Comparison of ENCODE assay signal across 8 cellular contexts in the genomic region with DNA sequence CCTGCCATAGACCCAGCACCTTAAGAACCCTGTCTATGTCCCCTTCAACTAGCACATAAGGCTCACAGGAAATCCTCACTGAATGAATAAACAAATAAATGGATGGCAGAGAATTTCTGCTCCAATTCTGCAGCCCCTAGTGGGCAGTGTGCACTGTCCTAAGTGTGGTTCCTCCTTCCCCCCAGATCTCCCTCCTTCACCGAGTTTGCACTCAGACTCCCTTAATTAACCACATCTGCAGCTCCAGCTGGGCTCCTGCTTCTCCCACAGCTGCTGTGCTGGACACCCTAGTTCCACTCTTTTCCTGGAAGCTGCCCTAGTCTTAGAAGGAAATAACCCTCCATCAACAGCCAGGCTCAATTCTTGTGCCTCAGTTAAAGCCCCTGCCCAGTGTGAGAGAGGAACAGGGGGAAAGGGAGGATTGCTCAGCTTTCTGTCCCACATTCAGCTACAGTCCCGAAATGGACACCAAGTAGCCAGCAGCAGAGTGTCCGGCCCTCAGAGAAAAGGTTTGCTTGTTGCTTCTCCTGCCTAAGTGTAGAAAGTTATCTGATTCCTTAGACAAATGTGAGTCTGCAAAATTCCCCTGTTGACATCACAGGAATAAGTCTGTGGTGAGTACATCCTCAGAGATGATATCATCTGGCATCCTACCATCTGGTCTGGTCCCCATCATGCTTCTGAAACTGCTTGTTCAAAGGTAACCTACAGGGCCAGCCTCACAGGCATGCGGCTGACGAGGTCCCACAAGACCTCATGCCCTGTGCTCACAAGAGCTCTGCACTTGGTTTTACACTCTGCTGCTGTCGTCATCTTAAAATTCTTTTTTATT. TPM values are rescaled to one million over a fixed set of nuclear protein-coding genes. Genes with fewer than 3 reads are reported as not detected.
A peak's percentile ranks its signal among the peaks of the same experiment; 100 is the strongest.
DNase-seq lines count a peak whose midpoint lies in the region; ATAC-seq and TF ChIP-seq lines count a peak whose summit lies in the region.

No MANE protein-coding gene starts in this region.

- ATAC-seq in DND-41 (ENCODE audit: insufficient read depth, low read depth) (peak; percentile 81), GM21423 (IDR thresholded peaks at IDR 0.05; ENCODE audit: unreplicated experiment) (peak; percentile 40), lower lobe of right lung (peak in 1 of 2 donors; percentile 51)
- peak; percentile 97 for ATAC-seq in activated naive CD8-positive, alpha-beta T cell treated with anti-CD3 and anti-CD28 coated beads, Interleukin-2, amount 50 U/mL, for 24 hours

- H3K9ac ChIP-seq in DND-41 (ENCODE audit: low read depth, low read length), result no peak overlapping the region

- DNase-seq in DND-41, result peak; percentile 32
- peak; percentile 25 for DNase-seq in NCI-H524 treated with DMSO at 0.1 percent for 48 hours (lab: John Stamatoyannopoulos, UW)
- peak; percentile 45 for DNase-seq in activated naive CD8-positive, alpha-beta T cell treated with anti-CD3 and anti-CD28 coated beads, Interleukin-2, amount 50 U/mL, for 24 hours
- no peak for DNase-seq in lower lobe of right lung
- no peak for DNase-seq in globus pallidus (ENCODE audit: low spot score)
- DNase-seq in adrenal gland, result no peak
- no peak for DNase-seq in esophagus squamous epithelium (lab: John Stamatoyannopoulos, UW)

- intact Hi-C loops in lower lobe of right lung (cut with DNase I), result no loop called here
- intact Hi-C loops in adrenal gland (cut with DNase I), result no loop called here
- intact Hi-C loops in esophagus squamous epithelium (cut with DNase I), result no loop called here

- no peak overlapping the region for H3K4me2 ChIP-seq in DND-41 (ENCODE audit: insufficient read depth, low read length)

- H3K27ac ChIP-seq in DND-41 (ENCODE audit: low read length) (no peak overlapping the region), lower lobe of right lung (no peak overlapping the region), adrenal gland (no peak overlapping the region), esophagus squamous epithelium (no peak overlapping the region)

- H2AFZ ChIP-seq in DND-41 (ENCODE audit: low read depth, low read length), result no peak overlapping the region

- no peaks in the 10 kb centered on the region for H4K20me1 ChIP-seq in DND-41 (ENCODE audit: insufficient read depth, low read length)

- H3K9me3 ChIP-seq in DND-41 (ENCODE audit: insufficient read depth, low read length, severe bottlenecking) (no peaks in the 10 kb centered on the region), lower lobe of right lung (no peaks in the 10 kb centered on the region), adrenal gland (replicated peaks in 1 of 3) (no peaks in the 10 kb centered on the region), esophagus squamous epithelium (no peaks in the 10 kb centered on the region)

- H3K79me2 ChIP-seq in DND-41 (ENCODE audit: insufficient read depth, low read length), result no peaks in the 10 kb centered on the region

- H3K9me3 Mint-ChIP-seq in activated naive CD8-positive, alpha-beta T cell treated with anti-CD3 and anti-CD28 coated beads, Interleukin-2, amount 50 U/mL, for 24 hours, result no peaks in the 10 kb centered on the region

- H3K4me3 ChIP-seq in DND-41 (ENCODE audit: low read depth in 1 of 2, low read length in 2 of 2), result no peak overlapping the region
- no peak overlapping the region for H3K4me3 ChIP-seq in lower lobe of right lung
- H3K4me3 ChIP-seq in adrenal gland, result no peak overlapping the region
- no peak overlapping the region for H3K4me3 ChIP-seq in esophagus squamous epithelium

- no peaks in the 10 kb centered on the region for H3K27me3 ChIP-seq in DND-41 (ENCODE audit: insufficient read depth, low read length, poor library complexity)
- H3K27me3 ChIP-seq in lower lobe of right lung (ENCODE audit: low read depth), result no peaks in the 10 kb centered on the region
- peaks cover 10% of the 10 kb centered on the region for H3K27me3 ChIP-seq in adrenal gland
- H3K27me3 ChIP-seq in esophagus squamous epithelium, result peaks cover 0 to 24% (median 0%) of the 10 kb centered on the region in 4 donors

- H3K4me1 ChIP-seq in DND-41 (ENCODE audit: insufficient read depth, low read length), result no peaks in the 10 kb centered on the region
- no peaks in the 10 kb centered on the region for H3K4me1 ChIP-seq in lower lobe of right lung
- no peaks in the 10 kb centered on the region for H3K4me1 ChIP-seq in adrenal gland (replicated peaks in 1 of 2)
- H3K4me1 ChIP-seq in esophagus squamous epithelium, result peaks cover 0 to 18% (median 0%) of the 10 kb centered on the region in 3 donors

- peak overlapping the region; percentile 49 for H3K27ac Mint-ChIP-seq in activated naive CD8-positive, alpha-beta T cell treated with anti-CD3 and anti-CD28 coated beads, Interleukin-2, amount 50 U/mL, for 24 hours

- no peak for TF ChIP-seq POLR2A in adrenal gland (IDR thresholded peaks at IDR 0.05)
- TF ChIP-seq POLR2A in esophagus squamous epithelium (IDR thresholded peaks at IDR 0.05), result no peak

- peaks cover 20% of the 10 kb centered on the region for H3K4me1 Mint-ChIP-seq in activated naive CD8-positive, alpha-beta T cell treated with anti-CD3 and anti-CD28 coated beads, Interleukin-2, amount 50 U/mL, for 24 hours

- H3K36me3 ChIP-seq in DND-41 (ENCODE audit: insufficient read depth, low read length) (no peaks in the 10 kb centered on the region), lower lobe of right lung (no peaks in the 10 kb centered on the region), adrenal gland (replicated peaks in 1 of 2) (no peaks in the 10 kb centered on the region), esophagus squamous epithelium (no peaks in the 10 kb centered on the region)

- no peak overlapping the region for H3K4me3 Mint-ChIP-seq in activated naive CD8-positive, alpha-beta T cell treated with anti-CD3 and anti-CD28 coated beads, Interleukin-2, amount 50 U/mL, for 24 hours

- H3K36me3 Mint-ChIP-seq in activated naive CD8-positive, alpha-beta T cell treated with anti-CD3 and anti-CD28 coated beads, Interleukin-2, amount 50 U/mL, for 24 hours (ENCODE audit: low read depth), result no peaks in the 10 kb centered on the region

- TF ChIP-seq CTCF in DND-41 (IDR thresholded peaks at IDR 0.05; ENCODE audit: borderline replicate concordance, extremely low read depth, low read length, poor library complexity, severe bottlenecking), result peak; percentile 37
- TF ChIP-seq CTCF in lower lobe of right lung (IDR thresholded peaks at IDR 0.05), result peak; percentile 30
- peak in 1 of 6 experiments; percentile 19 for TF ChIP-seq CTCF in adrenal gland (IDR thresholded peaks at IDR 0.05)
- peak in 3 of 6 experiments; percentile 5 to 16 (median 7) for TF ChIP-seq CTCF in esophagus squamous epithelium (IDR thresholded peaks at IDR 0.05)

- WGBS in adrenal gland, 4 donors, result 47 to 63% (median 50%) methylated on average over 6 of the region's 6 CpGs
- 41 to 56% methylated on average over 6 of the region's 6 CpGs for WGBS in esophagus squamous epithelium, 2 donors

- no peaks in the 10 kb centered on the region for H3K27me3 Mint-ChIP-seq in activated naive CD8-positive, alpha-beta T cell treated with anti-CD3 and anti-CD28 coated beads, Interleukin-2, amount 50 U/mL, for 24 hours

RNA-seq across cellular contexts. Expression of a gene that starts 12.3 kb away (rescaled TPM):
- not detected for total RNA-seq in lower lobe of right lung
- total RNA-seq in adrenal gland, result not detected
- not detected for polyA plus RNA-seq in adrenal gland
- total RNA-seq in esophagus squamous epithelium, result not detected

RNA-seq across cellular contexts. Expression of a gene that starts 12.4 kb away (rescaled TPM):
- total RNA-seq in lower lobe of right lung (61.3 TPM), adrenal gland (10 to 100 TPM; 29.1 to 76.7 (median 50.9) TPM), esophagus squamous epithelium (10 to 100 TPM; 13.6 to 35.2 (median 31.2) TPM)
- polyA plus RNA-seq in adrenal gland, result 100 to 1,000 TPM in 1 of 3 donors, 10 to 100 TPM in 2; 40.4 to 102 (median 52.1) TPM

RNA-seq across cellular contexts. Expression of a gene that starts 21.4 kb away (rescaled TPM):
- total RNA-seq in lower lobe of right lung, result 11.1 TPM
- 1 to 10 TPM in 4 of 8 donors, under 1 TPM in 3, not detected in 1; 0.53 to 3.0 (median 1.1) TPM for total RNA-seq in adrenal gland
- polyA plus RNA-seq in adrenal gland, result 10 to 100 TPM in 2 of 3 donors, under 1 TPM in 1; 0.51 to 11.7 (median 10.0) TPM
- 1 to 10 TPM in 3 of 4 donors, under 1 TPM in 1; 0.67 to 4.2 (median 1.4) TPM for total RNA-seq in esophagus squamous epithelium

RNA-seq across cellular contexts. Expression of a gene that starts 23.0 kb away (rescaled TPM):
- total RNA-seq in lower lobe of right lung, result 0.62 TPM
- total RNA-seq in adrenal gland, result 1 to 10 TPM in 4 of 8 donors, under 1 TPM in 1, not detected in 3; 0.14 to 2.2 (median 1.4) TPM
- polyA plus RNA-seq in adrenal gland, result under 1 TPM in 2 of 3 donors, not detected in 1; 0.20 to 0.53 TPM
- total RNA-seq in esophagus squamous epithelium, result 1 to 10 TPM; 1.1 to 3.0 (median 1.8) TPM

RNA-seq across cellular contexts. Expression of a gene that starts 40.8 kb away (rescaled TPM):
- 79.3 TPM for total RNA-seq in lower lobe of right lung
- 100 to 1,000 TPM in 3 of 8 donors, 10 to 100 TPM in 5; 78.8 to 123 (median 97.3) TPM for total RNA-seq in adrenal gland
- 100 to 1,000 TPM in 1 of 3 donors, 10 to 100 TPM in 2; 42.8 to 109 (median 54.5) TPM for polyA plus RNA-seq in adrenal gland
- 100 to 1,000 TPM in 1 of 4 donors, 10 to 100 TPM in 3; 72.2 to 121 (median 84.7) TPM for total RNA-seq in esophagus squamous epithelium

Comparison
In these comparisons a context has a peak if more than half of its experiments do, and no peak if none do; other contexts are left out.
1. DNase-seq: peak in DND-41 (single experiment), NCI-H524 treated with DMSO at 0.1 percent for 48 hours (single experiment) and activated naive CD8-positive, alpha-beta T cell treated with anti-CD3 and anti-CD28 coated beads, Interleukin-2, amount 50 U/mL, for 24 hours (single experiment); none in lower lobe of right lung (single experiment), globus pallidus (single experiment), adrenal gland (0 of 7) and esophagus squamous epithelium (single experiment).